8 cellular contexts compared by ENCODE assay signal in genomic region chr4:153203746-153204145, GRCh38. TPM values are rescaled to one million over a fixed set of nuclear protein-coding genes. Genes with fewer than 3 reads are reported as not detected.
DNase-seq lines count a peak whose midpoint lies in the region; ATAC-seq and TF ChIP-seq lines count a peak whose summit lies in the region.
"Not testable (repeated sequence)": the region's sequence is repeated elsewhere in the genome, so short reads cannot be mapped to it uniquely, and the experiment has no call there.

No MANE protein-coding gene starts in this region.

- WGBS in GM23248 (ENCODE audit: low coverage in 1 of 2, low lambda C conversion rate in 2 of 2, missing lambda C conversion rate in 2 of 2), 2 experiments: 74% methylated on average over 5 of the region's 5 CpGs
- 71% methylated on average over 3 of the region's 5 CpGs; no CpG with 5 or more reads in 1 of the 2 experiments for WGBS in endodermal cell (ENCODE audit: insufficient coverage in 1 of 2, insufficient read length in 1 of 2), 2 experiments
- WGBS in transverse colon (ENCODE audit: low coverage in 1 of 2), 2 donors: 51 to 54% methylated on average over 5 of the region's 5 CpGs

- not testable (repeated sequence) for H3K9me3 ChIP-seq in GM23248 (ENCODE audit: low read depth); PC-3 (ENCODE audit: low read length); endodermal cell (ENCODE audit: control insufficient read depth, low read length); iPS-15b (ENCODE audit: control insufficient read depth, insufficient read depth, low read length); transverse colon

- H3K4me1 ChIP-seq in GM23248 (ENCODE audit: insufficient read depth); endodermal cell (ENCODE audit: control insufficient read depth, insufficient read depth, low read length): not testable (repeated sequence)
- peaks cover 30% of the 10 kb centered on the region for H3K4me1 ChIP-seq in PC-3 (ENCODE audit: insufficient read depth, low read length)
- H3K4me1 ChIP-seq in iPS-15b (ENCODE audit: control insufficient read depth, insufficient read depth, low read length): peaks cover 27% of the 10 kb centered on the region
- peaks cover 0 to 30% (median 14%) of the 10 kb centered on the region in 4 donors for H3K4me1 ChIP-seq in transverse colon

- H3K9ac ChIP-seq in GM23248; iPS-15b (ENCODE audit: low read depth, low read length): not testable (repeated sequence)
- peak overlapping the region; percentile 78; the same call in 1 of the 2 replicates for H3K9ac ChIP-seq in PC-3 (ENCODE audit: low read length)
- H3K9ac ChIP-seq in endodermal cell (ENCODE audit: extremely low read depth, low read length, poor library complexity, severe bottlenecking): peak overlapping the region; percentile 61

- H3F3A ChIP-seq in GM23248 (ENCODE audit: insufficient read depth); PC-3 (ENCODE audit: low read length, unreplicated experiment): not testable (repeated sequence)

- H3K27me3 ChIP-seq in GM23248 (replicated peaks; ENCODE audit: insufficient read depth); PC-3 (ENCODE audit: low read length); endodermal cell (ENCODE audit: control insufficient read depth, insufficient read depth, low read length, poor library complexity, severe bottlenecking); transverse colon: not testable (repeated sequence)
- H3K27me3 ChIP-seq in iPS-15b (ENCODE audit: control insufficient read depth, insufficient read depth, low read length): peaks cover 14% of the 10 kb centered on the region

- not testable (repeated sequence) for ATAC-seq in PC-3

- BruUV-seq in PC-3 (replicated peaks; lab: Mats Ljungman, UMichigan): not testable (repeated sequence)

- not testable (repeated sequence) for H3K9me3 Mint-ChIP-seq in endodermal cell; mesothelial cell of epicardium; progenitor cell of endocrine pancreas (ENCODE audit: low read depth)

- peak overlapping the region; percentile 76 for H2AFZ ChIP-seq in GM23248
- H2AFZ ChIP-seq in PC-3 (ENCODE audit: low read length): peak overlapping the region; percentile 49

- not testable (repeated sequence) for H4K20me1 ChIP-seq in GM23248 (ENCODE audit: insufficient read depth); PC-3 (ENCODE audit: low read length)

- not testable (repeated sequence) for TF ChIP-seq POLR2A in transverse colon (IDR thresholded peaks at IDR 0.05)

- TF ChIP-seq EP300 in transverse colon (IDR thresholded peaks at IDR 0.05; ENCODE audit: low read depth): not testable (repeated sequence)

- H3K4me3 Mint-ChIP-seq in endodermal cell (peak overlapping the region; percentile 71), mesothelial cell of epicardium (peak overlapping the region; percentile 66), progenitor cell of endocrine pancreas (ENCODE audit: low read depth) (peak overlapping the region; percentile 81)

- not testable (repeated sequence) for H3K27ac ChIP-seq in GM23248
- peak overlapping the region; percentile 96 for H3K27ac ChIP-seq in PC-3 (ENCODE audit: low read length)
- H3K27ac ChIP-seq in endodermal cell (ENCODE audit: low read depth, low read length): peak overlapping the region; percentile 52
- peak overlapping the region; percentile 76 to 88 (median 84) for H3K27ac ChIP-seq in transverse colon

- DNase-seq in GM23248; PC-3; astrocyte of the cerebellum (ENCODE audit: low read depth); endodermal cell; mesothelial cell of epicardium (ENCODE audit: low spot score in 2 of 2, unreplicated experiment in 2 of 2); progenitor cell of endocrine pancreas (ENCODE audit: low spot score, unreplicated experiment); transverse colon: not testable (repeated sequence)

- not testable (repeated sequence) for H3K36me3 Mint-ChIP-seq in endodermal cell (ENCODE audit: low read depth); mesothelial cell of epicardium; progenitor cell of endocrine pancreas (ENCODE audit: insufficient read depth)

- not testable (repeated sequence) for H3K9me2 ChIP-seq in GM23248 (ENCODE audit: insufficient read depth); PC-3 (replicated peaks; ENCODE audit: low read length)

- H3K27ac Mint-ChIP-seq in endodermal cell: not testable (repeated sequence)
- H3K27ac Mint-ChIP-seq in mesothelial cell of epicardium: peak overlapping the region; percentile 92
- H3K27ac Mint-ChIP-seq in progenitor cell of endocrine pancreas: peak overlapping the region; percentile 96

- H3K4me2 ChIP-seq in GM23248 (ENCODE audit: unreplicated experiment) (peak overlapping the region; percentile 63), PC-3 (ENCODE audit: low read length) (peak overlapping the region; percentile 78)

- not testable (repeated sequence) for TF ChIP-seq CTCF in PC-3 (conservative IDR thresholded peaks at IDR 0.05; ENCODE audit: low read depth, low read length); astrocyte of the cerebellum (IDR thresholded peaks at IDR 0.05; ENCODE audit: low read depth, low read length, missing control alignments); endodermal cell (conservative IDR thresholded peaks at IDR 0.05); mesothelial cell of epicardium (IDR thresholded peaks at IDR 0.05; ENCODE audit: unreplicated experiment); progenitor cell of endocrine pancreas (IDR thresholded peaks at IDR 0.05; ENCODE audit: unreplicated experiment); transverse colon (IDR thresholded peaks at IDR 0.05)

- POLR2A ChIA-PET in PC-3 (lab: Charles Lee; ENCODE audit: unreplicated experiment): interaction anchor here (0.6 kb wide), 1 partner anchor 18 kb away, joined by 3 read pairs; no protein-coding TSS in a partner anchor

- H3K4me3 ChIP-seq in GM23248 (peak overlapping the region; percentile 38; the same call in 1 of the 2 replicates), PC-3 (ENCODE audit: low read length) (peak overlapping the region; percentile 59; the same call in 1 of the 2 replicates), astrocyte of the cerebellum (ENCODE audit: low read depth, low read length) (peak overlapping the region; percentile 59), endodermal cell (ENCODE audit: low read length) (peak overlapping the region; percentile 87), iPS-15b (ENCODE audit: low read depth, low read length) (peak overlapping the region; percentile 42), transverse colon (peak overlapping the region in 2 of 4 donors; percentile 27 to 49)

- peaks cover 15% of the 10 kb centered on the region for H3K27me3 Mint-ChIP-seq in endodermal cell (ENCODE audit: insufficient read depth)
- H3K27me3 Mint-ChIP-seq in mesothelial cell of epicardium (ENCODE audit: low read depth); progenitor cell of endocrine pancreas: not testable (repeated sequence)

- CTCF ChIA-PET in PC-3 (lab: Charles Lee): not testable (repeated sequence)

- H3K4me1 Mint-ChIP-seq in endodermal cell: peaks cover 33% of the 10 kb centered on the region
- H3K4me1 Mint-ChIP-seq in mesothelial cell of epicardium: peaks cover 36% of the 10 kb centered on the region
- H3K4me1 Mint-ChIP-seq in progenitor cell of endocrine pancreas (ENCODE audit: low read depth): peaks cover 40% of the 10 kb centered on the region

- H3K36me3 ChIP-seq in GM23248 (ENCODE audit: low read depth); PC-3 (ENCODE audit: low read depth, low read length); endodermal cell (ENCODE audit: control insufficient read depth, insufficient read depth, low read length); iPS-15b (ENCODE audit: control insufficient read depth, insufficient read depth, low read length); transverse colon: not testable (repeated sequence)

- in situ Hi-C loops in GM23248 (cut with MboI); astrocyte of the cerebellum (cut with HindIII; ENCODE audit: low sequenced_read_pairs); transverse colon (cut with MboI; ENCODE audit: low pct_ligation_motif_present in 1 of 4, low pct_unique_long_range_greater_than_20kb in 1 of 4, low sequenced_read_pairs in 3 of 4): not testable (repeated sequence)

- intact Hi-C loops in PC-3 (cut with micrococcal nuclease): not testable (repeated sequence)
- intact Hi-C loops in transverse colon (cut with DNase I; ENCODE audit: low total_unique reads): loop anchor here (5.0 kb wide), 1 partner anchor 61 kb away; no protein-coding TSS in a partner anchor

- H3K79me2 ChIP-seq in GM23248 (ENCODE audit: insufficient read depth); PC-3 (ENCODE audit: low read length): not testable (repeated sequence)

RNA-seq across cellular contexts. Expression of gene TRIM2, which starts 0.5 kb away (rescaled TPM):
- 26.4 and 32.4 TPM in 2 replicates for total RNA-seq in GM23248 (2014; rRNA removed; shearing (Covaris generic))
- 10.7 and 12.3 TPM in 2 replicates for polyA plus RNA-seq in GM23248 (2016; fragmentation: Nextera tagmentation; extraction: Ambion mirVana)
- total RNA-seq in PC-3 (2014; rRNA removed): 18.9 and 20.2 TPM in 2 replicates
- total RNA-seq in endodermal cell: 10 to 100 TPM; 31.8 to 56.1 TPM
- polyA plus RNA-seq in endodermal cell (2013, experiment 1 of 2): 83.8 TPM
- 72.7 TPM for polyA plus RNA-seq in endodermal cell (2013, experiment 2 of 2)
- total RNA-seq in mesothelial cell of epicardium: 47.3 to 50.1 TPM (median 48.8 TPM) in 3 replicates
- total RNA-seq in progenitor cell of endocrine pancreas: 52.5 and 59.6 TPM in 2 replicates
- 100 to 1,000 TPM in 2 of 4 donors, 10 to 100 TPM in 2; 71.8 to 124 (median 95.3) TPM for total RNA-seq in transverse colon
